Comparison of ENCODE assay signal across 16 cellular contexts in genomic region chr19:29259867-29260281, GRCh38. TPM values are rescaled to one million over a fixed set of nuclear protein-coding genes. Genes with fewer than 3 reads are reported as not detected.
DNase-seq lines count a peak whose midpoint lies in the region; ATAC-seq and TF ChIP-seq lines count a peak whose summit lies in the region.
"Had no signal": no experiment of that assay in that cellular context is flagged by ENCODE, and none has a peak within 500 bp of the region (broad histone marks: within the 10 kb centered on the region; RNA-seq: fewer than 3 reads in every experiment).

No MANE protein-coding gene starts in this region.

- no peak overlapping the region for H3K4me3 ChIP-seq in coronary artery
- H3K4me3 ChIP-seq: BLaER1 treated with 17β-estradiol and CSF1 and Interleukin-3, amounts not matched to agents 10 nM and 100 nM had no signal

- H3K27ac Mint-ChIP-seq in nephron progenitor cell (no peak overlapping the region), type B pancreatic cell (no peak overlapping the region)
- H3K27ac Mint-ChIP-seq: CD8-positive, alpha-beta memory T cell; HFFc6 had no signal

- peaks cover 6% of the 10 kb centered on the region for H3K9me3 Mint-ChIP-seq in nephron progenitor cell
- H3K9me3 Mint-ChIP-seq in type B pancreatic cell = no peaks in the 10 kb centered on the region
- H3K9me3 Mint-ChIP-seq: CD8-positive, alpha-beta memory T cell; HFFc6 had no signal

- no peak overlapping the region for H3K4me3 Mint-ChIP-seq in nephron progenitor cell
- no peak overlapping the region for H3K4me3 Mint-ChIP-seq in type B pancreatic cell
- H3K4me3 Mint-ChIP-seq: CD8-positive, alpha-beta memory T cell; HFFc6 had no signal

- no peak for ATAC-seq in GM21825 (IDR thresholded peaks at IDR 0.05; ENCODE audit: unreplicated experiment)
- ATAC-seq: PC-3 had no signal

- H3K36me3 Mint-ChIP-seq in nephron progenitor cell (ENCODE audit: low read depth) (no peaks in the 10 kb centered on the region), type B pancreatic cell (no peaks in the 10 kb centered on the region)
- H3K36me3 Mint-ChIP-seq: CD8-positive, alpha-beta memory T cell had no signal

- peak; percentile 19 for DNase-seq in DMS 273 treated with DMSO at 0.1 percent for 48 hours (lab: John Stamatoyannopoulos, UW)
- DNase-seq in NCI-H2171 (lab: John Stamatoyannopoulos, UW) = peak; percentile 91
- peak; percentile 24 for DNase-seq in coronary artery (ENCODE audit: low spot score)
- DNase-seq in nephron progenitor cell = peak; percentile 36
- DNase-seq in GDM1 (lab: John Stamatoyannopoulos, UW) = no peak
- no peak for DNase-seq in type B pancreatic cell (ENCODE audit: extremely low spot score, unreplicated experiment)
- DNase-seq: CD8-positive, alpha-beta memory T cell; DMS79; HFFc6; NCI-H187 treated with DMSO at 0.1 percent for 48 hours; NCI-H526 treated with DMSO at 0.1 percent for 48 hours; PC-3 had no signal

- H3K4me1 Mint-ChIP-seq in nephron progenitor cell (peaks cover 44% of the 10 kb centered on the region), type B pancreatic cell (ENCODE audit: unreplicated experiment) (peaks cover 12% of the 10 kb centered on the region)

- TF ChIP-seq CTCF in coronary artery (IDR thresholded peaks at IDR 0.05) (no peak), nephron progenitor cell (IDR thresholded peaks at IDR 0.05) (no peak), type B pancreatic cell (conservative IDR thresholded peaks at IDR 0.05) (no peak)

- H3K27ac ChIP-seq in coronary artery = no peak overlapping the region
- H3K27ac ChIP-seq: BLaER1 treated with 17β-estradiol and CSF1 and Interleukin-3, amounts not matched to agents 10 nM and 100 nM; HL-60; KMS-11 had no signal

- H3K27me3 Mint-ChIP-seq in nephron progenitor cell (ENCODE audit: low read depth, poor library complexity) (peaks cover 22% of the 10 kb centered on the region), type B pancreatic cell (peaks cover 15% of the 10 kb centered on the region)

RNA-seq across cellular contexts. Expression of gene UQCRFS1, which starts 46.9 kb away (rescaled TPM):
- total RNA-seq in type B pancreatic cell (ENCODE audit: low replicate concordance) = 43.0 and 47.4 TPM in 2 replicates

Comparison
In these comparisons a context has a peak if more than half of its experiments do, and no peak if none do; other contexts are left out.
1. DNase-seq: peak in DMS 273 treated with DMSO at 0.1 percent for 48 hours (single experiment), NCI-H2171 (single experiment), coronary artery (single experiment) and nephron progenitor cell (single experiment); none in GDM1 (single experiment) and type B pancreatic cell (single experiment).